10 cellular contexts compared by ENCODE assay signal in the genomic region with DNA sequence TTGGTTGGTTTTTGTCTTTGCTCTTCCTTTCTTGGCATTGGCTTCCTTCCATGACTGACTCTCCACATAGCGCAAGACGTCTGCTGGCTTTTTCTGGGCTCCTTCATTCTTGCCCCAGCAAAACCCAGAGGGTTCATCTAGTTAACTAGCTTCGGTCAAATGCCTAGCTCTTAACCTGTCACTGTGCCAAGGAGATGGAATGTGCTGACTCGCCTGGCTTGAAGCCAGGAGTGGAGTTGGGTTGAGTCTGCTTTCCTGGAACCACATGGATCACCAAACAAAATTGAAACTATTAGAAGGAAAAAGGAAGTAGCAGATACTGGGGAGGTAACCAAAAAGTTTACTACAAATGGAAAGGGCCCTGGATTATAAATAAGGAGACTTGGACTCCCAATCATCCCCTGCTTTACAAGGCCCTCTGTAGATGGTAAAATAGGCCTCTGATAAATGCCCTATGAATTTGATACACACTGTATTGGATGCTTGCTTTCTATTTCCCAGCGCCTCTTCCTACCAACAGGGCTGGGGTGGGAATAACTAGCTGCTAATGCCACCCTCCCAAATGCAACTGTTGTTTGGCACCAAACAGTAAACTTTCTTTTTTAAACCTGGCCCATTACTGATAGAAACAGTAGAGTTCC.
DNase-seq lines count a peak whose midpoint lies in the region; FAIRE-seq and TF ChIP-seq lines count a peak whose summit lies in the region.
"Had no signal": no experiment of that assay in that cellular context is flagged by ENCODE, and none has a peak within 500 bp of the region (broad histone marks: within the 10 kb centered on the region; RNA-seq: fewer than 3 reads in every experiment).

No MANE protein-coding gene starts in this region.

- TF ChIP-seq CTCF in epithelial cell of esophagus (IDR thresholded peaks at IDR 0.05; ENCODE audit: insufficient read depth, low read depth, low read length, missing control alignments), result no peak
- no peak for TF ChIP-seq CTCF in nephron (IDR thresholded peaks at IDR 0.05; ENCODE audit: unreplicated experiment in 3 of 3)
- TF ChIP-seq CTCF in D721Med (IDR thresholded peaks at IDR 0.05; ENCODE audit: insufficient read depth, missing control alignments), result no peak

- H3K4me1 Mint-ChIP-seq in nephron, result peaks cover 6% of the 10 kb centered on the region

- peaks cover 47% of the 10 kb centered on the region for H3K36me3 Mint-ChIP-seq in nephron (ENCODE audit: low read depth)

- H3K27ac Mint-ChIP-seq in nephron, result peak overlapping the region in 2 of 3 experiments; percentile 59 to 76

- H3K9me3 Mint-ChIP-seq in nephron, result no peaks in the 10 kb centered on the region

- H3K27me3 Mint-ChIP-seq in nephron (ENCODE audit: low read depth), result no peaks in the 10 kb centered on the region

- H3K4me3 Mint-ChIP-seq in nephron, result no peak overlapping the region

- DNase-seq in DMS79 (lab: John Stamatoyannopoulos, UW), result peak; percentile 17
- DNase-seq in NCI-H446 treated with DMSO at 0.1 percent for 48 hours (lab: John Stamatoyannopoulos, UW), result peak; percentile 51
- DNase-seq in epithelial cell of esophagus (ENCODE audit: low read depth), result peak; percentile 83
- DNase-seq in stimulated activated CD4-positive, alpha-beta T cell treated with anti-CD3 and anti-CD28 coated beads, Interleukin-2, amount 100 ng/mL, for 24 hours, result no peak
- DNase-seq in D721Med (ENCODE audit: insufficient read length, low spot score), result no peak
- DNase-seq in NCI-H345 (lab: John Stamatoyannopoulos, UW), result no peak
- DNase-seq in germinal center (ENCODE audit: low spot score), result no peak

- H3K4me3 ChIP-seq in epithelial cell of esophagus (ENCODE audit: low read length), result no peak overlapping the region
- H3K4me3 ChIP-seq: uterus had no signal

- no peak for FAIRE-seq in D721Med (lab: Jason Lieb, UNC)
- FAIRE-seq: TTC549 had no signal

Comparison
In these comparisons a context has a peak if more than half of its experiments do, and no peak if none do; other contexts are left out.
1. DNase-seq: peak in DMS79 (single experiment), NCI-H446 treated with DMSO at 0.1 percent for 48 hours (single experiment) and epithelial cell of esophagus (single experiment); none in stimulated activated CD4-positive, alpha-beta T cell treated with anti-CD3 and anti-CD28 coated beads, Interleukin-2, amount 100 ng/mL, for 24 hours (0 of 2), D721Med (single experiment), NCI-H345 (single experiment) and germinal center (single experiment).